In genomic region chr9:84296146-84296843, GRCh38 we compare ENCODE assay signal across 9 cellular contexts. TPM values are rescaled to one million over a fixed set of nuclear protein-coding genes. Genes with fewer than 3 reads are reported as not detected.
DNase-seq lines count a peak whose midpoint lies in the region; ATAC-seq and TF ChIP-seq lines count a peak whose summit lies in the region.
"Had no signal": no experiment of that assay in that cellular context is flagged by ENCODE, and none has a peak within 500 bp of the region (broad histone marks: within the 10 kb centered on the region; RNA-seq: fewer than 3 reads in every experiment).

No MANE protein-coding gene starts in this region.

- H3K4me3 ChIP-seq in breast epithelium (no peak overlapping the region), gastroesophageal sphincter (no peak overlapping the region)
- H3K4me3 ChIP-seq: adrenal gland had no signal

- H3K4me1 Mint-ChIP-seq in MCF 10A (ENCODE audit: insufficient read depth, unreplicated experiment), result peaks cover 17% of the 10 kb centered on the region
- H3K4me1 Mint-ChIP-seq in memory B cell, result peaks cover 30% of the 10 kb centered on the region

- CTCF ChIA-PET in MCF 10A (lab: Yijun Ruan, JAX), result interaction anchor here (0.6 to 0.9 kb wide), 2 partner anchors 9 to 287 kb away, joined by 3 to 5 read pairs; no protein-coding TSS in a partner anchor

- no peak for TF ChIP-seq POLR2A in breast epithelium (IDR thresholded peaks at IDR 0.05)
- no peak for TF ChIP-seq POLR2A in gastroesophageal sphincter (IDR thresholded peaks at IDR 0.05)

- H3K36me3 Mint-ChIP-seq in MCF 10A (ENCODE audit: insufficient read depth, unreplicated experiment) (no peaks in the 10 kb centered on the region), memory B cell (no peaks in the 10 kb centered on the region)

- H3K4me1 ChIP-seq in breast epithelium (no peaks in the 10 kb centered on the region), gastroesophageal sphincter (peaks cover 0 to 7% (median 0%) of the 10 kb centered on the region in 3 donors)

- H3K27me3 ChIP-seq in breast epithelium, result no peaks in the 10 kb centered on the region
- no peaks in the 10 kb centered on the region for H3K27me3 ChIP-seq in gastroesophageal sphincter
- H3K27me3 ChIP-seq: adrenal gland had no signal

- TF ChIP-seq EP300 in gastroesophageal sphincter (IDR thresholded peaks at IDR 0.05), result no peak

- H3K4me3 Mint-ChIP-seq in MCF 10A (ENCODE audit: unreplicated experiment) (no peak overlapping the region), memory B cell (no peak overlapping the region)

- H3K9me3 Mint-ChIP-seq in MCF 10A (ENCODE audit: unreplicated experiment) (no peaks in the 10 kb centered on the region), memory B cell (no peaks in the 10 kb centered on the region)

- TF ChIP-seq CTCF in MCF 10A (IDR thresholded peaks at IDR 0.05; ENCODE audit: unreplicated experiment) (no peak), breast epithelium (IDR thresholded peaks at IDR 0.05) (no peak), gastroesophageal sphincter (IDR thresholded peaks at IDR 0.05) (no peak)

- H3K27me3 Mint-ChIP-seq in MCF 10A (ENCODE audit: insufficient read depth, unreplicated experiment) (no peaks in the 10 kb centered on the region), memory B cell (no peaks in the 10 kb centered on the region)

- DNase-seq in MCF 10A (ENCODE audit: unreplicated experiment) (peak; percentile 55), breast epithelium (ENCODE audit: low spot score in 2 of 2) (no peak), memory B cell (ENCODE audit: low spot score in 2 of 2) (no peak), anterior cingulate cortex (lab: John Stamatoyannopoulos, UW) (no peak), RPMI8226 (no peak)
- peak; percentile 29 for DNase-seq in activated CD8-positive, alpha-beta memory T cell treated with anti-CD3 and anti-CD28 coated beads, Interleukin-2, amount 50 U/mL, for 4 hours

- BruUV-seq in MCF 10A (replicated peaks; lab: Mats Ljungman, UMichigan), result no TSS peak

- ATAC-seq in HG03439 (IDR thresholded peaks at IDR 0.05; ENCODE audit: unreplicated experiment) (peak; percentile 61), memory B cell (ENCODE audit: low read depth) (peak; percentile 46), gastroesophageal sphincter (no peak)

- H3K36me3 ChIP-seq in breast epithelium (no peaks in the 10 kb centered on the region), gastroesophageal sphincter (no peaks in the 10 kb centered on the region)
- H3K36me3 ChIP-seq: adrenal gland had no signal

- 60 to 64% methylated on average over 2 to 7 of the region's 7 CpGs for WGBS in gastroesophageal sphincter (ENCODE audit: low coverage in 1 of 2), 2 donors

- intact Hi-C loops in MCF 10A (cut with micrococcal nuclease) (no loop called here), breast epithelium (cut with DNase I; ENCODE audit: low total_unique reads) (no loop called here)

- H3K9me3 ChIP-seq in breast epithelium (no peaks in the 10 kb centered on the region), gastroesophageal sphincter (no peaks in the 10 kb centered on the region)
- H3K9me3 ChIP-seq: adrenal gland had no signal

- H3K27ac ChIP-seq in breast epithelium (no peak overlapping the region), gastroesophageal sphincter (no peak overlapping the region)
- H3K27ac ChIP-seq: adrenal gland had no signal

- POLR2A ChIA-PET in MCF 10A (lab: Yijun Ruan, JAX), result interaction anchor here (0.7 to 1.2 kb wide), 2 partner anchors 9 to 19 kb away, joined by 3 to 4 read pairs; no protein-coding TSS in a partner anchor

- peak overlapping the region; percentile 79 for H3K27ac Mint-ChIP-seq in MCF 10A (ENCODE audit: low read depth, unreplicated experiment)
- peak overlapping the region; percentile 85 for H3K27ac Mint-ChIP-seq in memory B cell

RNA-seq across cellular contexts. Expression of gene SLC28A3, which starts 44.3 kb away (rescaled TPM):
- total RNA-seq in MCF 10A (2022) (0.47 and 0.77 TPM in 2 replicates), breast epithelium (10 to 100 TPM in 2 of 3 donors, under 1 TPM in 1; 0.16 to 52.7 (median 10.5) TPM), gastroesophageal sphincter (under 1 TPM in 2 of 4 donors, not detected in 2; 0.04 to 0.49 TPM)
- total RNA-seq: adrenal gland had no signal

Comparison
In these comparisons a context has a peak if more than half of its experiments do, and no peak if none do; other contexts are left out.
1. DNase-seq: peak in MCF 10A (single experiment) and activated CD8-positive, alpha-beta memory T cell treated with anti-CD3 and anti-CD28 coated beads, Interleukin-2, amount 50 U/mL, for 4 hours (single experiment); none in breast epithelium (0 of 2), memory B cell (0 of 2), anterior cingulate cortex (0 of 58) and RPMI8226 (single experiment).